8 cellular contexts compared by ENCODE assay signal in genomic region chr1:11805454-11806306, GRCh38. TPM values are rescaled to one million over a fixed set of nuclear protein-coding genes. Genes with fewer than 3 reads are reported as not detected.
DNase-seq lines count a peak whose midpoint lies in the region; ATAC-seq, FAIRE-seq and TF ChIP-seq lines count a peak whose summit lies in the region.

Gene CLCN6 (plus strand): TSS chr1:11806191. CDS start chr1:11806263, 72 bp downstream.
Gene MTHFR (minus strand): TSS chr1:11805964. CDS start chr1:11803116, 2,848 bp downstream.

- ATAC-seq in GM18520 (IDR thresholded peaks at IDR 0.05; ENCODE audit: unreplicated experiment): peak; percentile 76
- ATAC-seq in HG03064 (IDR thresholded peaks at IDR 0.05; ENCODE audit: low read depth, unreplicated experiment): peak; percentile 64

- H3K36me3 ChIP-seq in iPS DF 6.9 (ENCODE audit: control insufficient read depth, insufficient read depth, low read length): peaks cover 2% of the 10 kb centered on the region; the same call in 1 of the 2 replicates

- FAIRE-seq in TTC549 (lab: Jason Lieb, UNC): peak; percentile 70

- H3K27ac ChIP-seq in 22Rv1: peak within 1 kb of the TSS; percentile 87
- H3K27ac ChIP-seq in iPS DF 6.9 (ENCODE audit: low read length): no peak within 1 kb of the TSS

- no peaks in the 10 kb centered on the region for H3K9me3 ChIP-seq in iPS DF 6.9 (ENCODE audit: control insufficient read depth, insufficient read depth, low read length)

- H3K27me3 Mint-ChIP-seq in brain: no peaks in the 10 kb centered on the region

- WGBS in iPS DF 6.9 (ENCODE audit: insufficient coverage, insufficient read length): no CpG with 5 or more reads among the region's 68 CpGs

- H3K4me1 Mint-ChIP-seq in brain: peaks cover 85% of the 10 kb centered on the region

- TF ChIP-seq CTCF in 22Rv1 (IDR thresholded peaks at IDR 0.05): no peak
- no peak for TF ChIP-seq CTCF in brain (conservative IDR thresholded peaks at IDR 0.05)

- 0 out of 2 replicates have a peak, but pooled peaks cover 5% of the 10 kb centered on the region for H3K4me1 ChIP-seq in iPS DF 6.9 (ENCODE audit: control insufficient read depth, insufficient read depth, low read length)

- no peaks in the 10 kb centered on the region for H3K9me3 Mint-ChIP-seq in brain

- H3K4me3 ChIP-seq in iPS DF 6.9 (ENCODE audit: low read length) (peak within 1 kb of the TSS; percentile 82; the same call in 1 of the 2 replicates), skeletal muscle cell (ENCODE audit: low read depth, low read length) (peak within 1 kb of the TSS; percentile 83)

- H3K27me3 ChIP-seq in iPS DF 6.9 (ENCODE audit: control insufficient read depth, insufficient read depth, low read length): no peaks in the 10 kb centered on the region

- peak within 1 kb of the TSS; percentile 88 to 99 (median 99) for H3K4me3 Mint-ChIP-seq in brain

- H3K27ac Mint-ChIP-seq in brain: peak within 1 kb of the TSS; percentile 96 to 99 (median 99)

- peaks cover 48% of the 10 kb centered on the region for H3K36me3 Mint-ChIP-seq in brain

- DNase-seq in NCI-H2107 treated with DMSO at 0.1 percent for 48 hours (lab: John Stamatoyannopoulos, UW; ENCODE audit: unreplicated experiment): peak; percentile 97
- peak; percentile 97 for DNase-seq in iPS DF 6.9 (ENCODE audit: low read depth, low spot score)
- peak; percentile 98 for DNase-seq in skeletal muscle cell (ENCODE audit: low read depth)

RNA-seq across cellular contexts. Expression of gene CLCN6, which starts in this region (rescaled TPM):
- polyA plus RNA-seq in brain (ENCODE audit: insufficient read depth, low read depth, low replicate concordance): 16.6 TPM

RNA-seq across cellular contexts. Expression of gene MTHFR, which starts in this region (rescaled TPM):
- polyA plus RNA-seq in brain (ENCODE audit: insufficient read depth, low read depth, low replicate concordance): 13.4 TPM
